Comparison of ENCODE assay signal across 22 cellular contexts in the genomic region with DNA sequence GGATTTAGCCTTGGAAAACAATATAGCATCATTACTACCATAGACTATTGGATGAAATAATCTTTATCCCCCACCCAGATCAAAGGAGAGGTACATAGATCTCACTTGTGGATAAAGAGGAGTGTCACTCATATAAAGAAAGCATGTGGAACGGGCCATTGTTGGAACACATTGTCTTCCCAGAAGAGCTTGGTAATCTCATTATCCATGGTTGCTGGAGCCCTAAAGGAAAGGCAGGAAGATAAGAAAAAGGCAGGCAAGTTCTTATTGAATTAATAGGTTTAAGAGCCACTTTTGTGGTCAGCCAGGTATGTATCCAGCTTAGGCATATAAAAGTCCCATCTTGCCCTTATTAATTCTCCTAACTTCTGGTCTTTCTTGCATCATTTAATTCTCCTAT.
"Had no signal": no experiment of that assay in that cellular context is flagged by ENCODE, and none has a peak within 500 bp of the region (broad histone marks: within the 10 kb centered on the region; RNA-seq: fewer than 3 reads in every experiment).

No MANE protein-coding gene starts in this region.

- H3K4me2 ChIP-seq: hepatocyte had no signal

- DNase-seq: activated CD4-positive, alpha-beta T cell treated with anti-CD3 and anti-CD28 coated beads for 1 hour; activated CD4-positive, alpha-beta T cell treated with anti-CD3 and anti-CD28 coated beads, Interleukin-2, amount 50 U/mL, for 1 hour; activated CD8-positive, alpha-beta T cell treated with anti-CD3 and anti-CD28 coated beads for 36 hours; activated T-cell treated with anti-CD3 and anti-CD28 coated beads, Interleukin-2, amount 50 U/mL, for 4 hours; dermis blood vessel endothelial cell; effector CD8-positive, alpha-beta T cell; islet precursor cell; left ventricle myocardium superior; ovary; right lobe of liver; stimulated activated CD4-positive, alpha-beta T cell treated with anti-CD3 and anti-CD28 coated beads, Interleukin-4, amount 100 ng/mL, for 1 hour; T-helper 2 cell; trophoblast cell had no signal

- H3K4me3 Mint-ChIP-seq: activated CD8-positive, alpha-beta T cell treated with anti-CD3 and anti-CD28 coated beads for 36 hours; activated T-cell treated with anti-CD3 and anti-CD28 coated beads, Interleukin-2, amount 50 U/mL, for 4 hours; nephron; stimulated activated naive CD8-positive, alpha-beta T cell treated with anti-CD3 and anti-CD28 coated beads, Interleukin-15, Interleukin-2, amounts not matched to agents 100 ng/mL and 50 ng/mL, for 24 hours; WTC11 had no signal

- H3K4me1 ChIP-seq: right lobe of liver had no signal

- H3K9me3 ChIP-seq: gastroesophageal sphincter, ovary, right lobe of liver, thoracic aorta had no signal

- H3K27ac ChIP-seq: gastroesophageal sphincter, hepatocyte, ovary, right lobe of liver, thoracic aorta had no signal

- H3K27me3 Mint-ChIP-seq: activated CD8-positive, alpha-beta T cell treated with anti-CD3 and anti-CD28 coated beads for 36 hours; stimulated activated naive CD8-positive, alpha-beta T cell treated with anti-CD3 and anti-CD28 coated beads, Interleukin-15, Interleukin-2, amounts not matched to agents 100 ng/mL and 50 ng/mL, for 24 hours had no signal

- H3K36me3 ChIP-seq: gastroesophageal sphincter, ovary, right lobe of liver, thoracic aorta had no signal

- H3K27me3 ChIP-seq: gastroesophageal sphincter, hepatocyte, ovary, right lobe of liver had no signal

- H2AFZ ChIP-seq: hepatocyte had no signal

- H3K4me3 ChIP-seq: gastroesophageal sphincter, hepatocyte, ovary, right lobe of liver, thoracic aorta had no signal

- H3K27ac Mint-ChIP-seq: activated CD8-positive, alpha-beta T cell treated with anti-CD3 and anti-CD28 coated beads for 36 hours; activated naive CD4-positive, alpha-beta T cell treated with anti-CD3 and anti-CD28 coated beads, Interleukin-2, amount 50 U/mL, for 72 hours; activated T-helper 2 cell treated with anti-CD3 and anti-CD28 coated beads, Interferon-gamma antibody, Interleukin-2, Interleukin-4, amounts not matched to agents 10 μg/mL and 5 μg/mL and 100 μg/mL, durations not matched to agents 14 hours and 24 hours and 36 hours; nephron; progenitor cell of endocrine pancreas; stimulated activated naive CD8-positive, alpha-beta T cell treated with anti-CD3 and anti-CD28 coated beads, Interleukin-15, Interleukin-2, amounts not matched to agents 100 ng/mL and 50 ng/mL, for 24 hours; WTC11 had no signal

- H3K4me1 Mint-ChIP-seq: WTC11 had no signal
